ENCODE assay signal across 1 cellular context in the genomic region with DNA sequence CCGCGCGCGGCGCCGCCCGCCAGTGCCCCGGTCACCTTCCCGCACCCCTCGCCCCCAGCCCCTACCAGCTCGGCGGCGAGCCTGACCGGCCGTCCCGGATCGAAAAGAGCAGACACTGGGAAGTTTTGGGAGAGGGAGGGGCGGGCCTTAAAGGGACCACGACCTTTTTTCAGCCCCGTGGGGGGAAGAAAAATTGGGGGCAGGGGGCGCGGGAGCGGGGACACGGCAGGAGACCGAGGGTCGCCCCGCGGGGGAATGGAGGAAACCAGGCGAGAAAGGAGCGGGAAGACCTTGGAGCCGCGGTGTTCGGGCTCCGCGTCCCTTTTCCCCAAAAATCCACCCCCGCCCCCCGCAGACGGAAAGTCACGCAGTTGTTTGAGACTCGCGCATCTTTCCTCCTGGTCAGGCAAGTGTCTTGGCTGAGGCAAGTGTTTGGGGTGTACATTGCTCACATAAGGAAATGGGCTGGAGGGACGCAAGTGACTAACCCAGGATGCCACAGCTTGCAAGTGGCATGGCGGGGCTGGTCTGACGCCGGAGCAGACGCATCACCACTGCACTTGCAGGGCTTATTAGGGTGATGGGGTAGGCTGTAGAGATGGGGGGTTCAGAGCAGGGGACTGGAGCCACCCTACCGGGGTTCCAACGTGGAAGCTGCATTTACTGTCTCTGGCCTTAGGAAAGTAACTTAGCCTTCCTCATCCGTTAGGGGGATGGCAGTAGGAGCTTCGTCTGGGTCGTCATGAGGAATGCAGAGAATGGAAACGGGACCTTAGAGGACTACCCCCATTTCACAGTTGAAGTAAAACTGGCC.
A peak's percentile ranks its signal among the peaks of the same experiment; 100 is the strongest.
TF ChIP-seq lines count a peak whose summit lies in the region.

No MANE protein-coding gene starts in this region.

TF ChIP-seq in K562, 482 proteins besides CTCF, POLR2A, EP300 and RAD21 (continued from another document):
- TF ChIP-seq, protein P1, sequence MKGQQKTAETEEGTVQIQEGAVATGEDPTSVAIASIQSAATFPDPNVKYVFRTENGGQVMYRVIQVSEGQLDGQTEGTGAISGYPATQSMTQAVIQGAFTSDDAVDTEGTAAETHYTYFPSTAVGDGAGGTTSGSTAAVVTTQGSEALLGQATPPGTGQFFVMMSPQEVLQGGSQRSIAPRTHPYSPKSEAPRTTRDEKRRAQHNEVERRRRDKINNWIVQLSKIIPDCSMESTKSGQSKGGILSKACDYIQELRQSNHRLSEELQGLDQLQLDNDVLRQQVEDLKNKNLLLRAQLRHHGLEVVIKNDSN (CRISPR knock-in tag; IDR thresholded peaks at IDR 0.05): peak; percentile 7; the same call in 1 of the 2 replicates
- no peak for TF ChIP-seq CSDE1 (IDR thresholded peaks at IDR 0.05)
